Comparison of ENCODE assay signal across 9 cellular contexts in the genomic region with DNA sequence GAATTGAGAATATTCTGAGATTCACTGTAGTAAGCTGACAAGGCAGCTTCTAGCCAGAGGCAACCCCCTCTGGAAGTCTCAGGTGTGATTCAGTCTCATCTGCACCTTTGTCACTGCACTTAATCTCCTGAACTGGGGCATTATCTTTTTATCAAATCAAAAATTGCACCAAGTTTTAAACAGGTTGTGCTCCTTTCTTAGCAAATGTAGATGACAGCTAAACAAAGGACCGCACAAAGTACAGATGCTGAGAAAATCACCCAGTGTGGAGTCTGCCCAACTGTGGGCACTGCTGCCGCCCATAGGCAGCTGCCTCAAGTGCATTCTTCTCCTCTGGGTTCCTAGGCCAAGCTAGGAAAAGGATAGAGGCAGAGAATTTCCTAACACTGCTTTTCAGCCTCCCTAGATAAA. TPM values are rescaled to one million over a fixed set of nuclear protein-coding genes. Genes with fewer than 3 reads are reported as not detected.
DNase-seq lines count a peak whose midpoint lies in the region; ATAC-seq and TF ChIP-seq lines count a peak whose summit lies in the region.
"Had no signal": no experiment of that assay in that cellular context is flagged by ENCODE, and none has a peak within 500 bp of the region (broad histone marks: within the 10 kb centered on the region; RNA-seq: fewer than 3 reads in every experiment).

No MANE protein-coding gene starts in this region.

- intact Hi-C loops in spleen (cut with DNase I; ENCODE audit: low total_unique reads), result no loop called here

- H3K36me3 ChIP-seq in NT2/D1 (ENCODE audit: insufficient read depth, insufficient read length, low read length) (no peaks in the 10 kb centered on the region), spleen (no peaks in the 10 kb centered on the region)

- ATAC-seq in GM18511 (IDR thresholded peaks at IDR 0.05; ENCODE audit: unreplicated experiment) (peak; percentile 53), HG02981 (IDR thresholded peaks at IDR 0.05; ENCODE audit: unreplicated experiment) (no peak)

- H3K4me1 ChIP-seq in NT2/D1 (ENCODE audit: insufficient read depth, insufficient read length), result no peaks in the 10 kb centered on the region
- no peaks in the 10 kb centered on the region for H3K4me1 ChIP-seq in spleen

- H3K4me3 ChIP-seq in NT2/D1 (ENCODE audit: insufficient read length, low read depth), result no peak overlapping the region
- H3K4me3 ChIP-seq in fibroblast of villous mesenchyme (ENCODE audit: low read depth, low read length), result no peak overlapping the region
- H3K4me3 ChIP-seq in spleen, result no peak overlapping the region
- H3K4me3 ChIP-seq: lung had no signal

- DNase-seq in NT2/D1 (ENCODE audit: low read depth, low spot score) (peak; percentile 20), fibroblast of villous mesenchyme (ENCODE audit: low read depth) (peak; percentile 12), NCI-H187 treated with DMSO at 0.1 percent for 48 hours (lab: John Stamatoyannopoulos, UW) (no peak), spleen (no peak), KG1 (lab: John Stamatoyannopoulos, UW) (no peak)

- H3K27me3 ChIP-seq in NT2/D1 (ENCODE audit: insufficient read depth, insufficient read length), result no peaks in the 10 kb centered on the region
- no peaks in the 10 kb centered on the region for H3K27me3 ChIP-seq in spleen (replicated peaks in 1 of 7)

- 71 to 85% (median 74%) methylated on average over 2 of the region's 2 CpGs for WGBS in spleen, 5 donors

- H3K9me3 ChIP-seq in NT2/D1 (ENCODE audit: insufficient read depth, low read length) (no peaks in the 10 kb centered on the region), spleen (no peaks in the 10 kb centered on the region)

- no peak for TF ChIP-seq POLR2A in spleen (IDR thresholded peaks at IDR 0.05)

- H3K9ac ChIP-seq in NT2/D1 (ENCODE audit: insufficient read length, low read depth), result no peak overlapping the region

- H3K27ac ChIP-seq in 22Rv1 (no peak overlapping the region), spleen (no peak overlapping the region)

- peak; percentile 41 for TF ChIP-seq CTCF in 22Rv1 (IDR thresholded peaks at IDR 0.05)
- peak; percentile 54 for TF ChIP-seq CTCF in fibroblast of villous mesenchyme (IDR thresholded peaks at IDR 0.05; ENCODE audit: insufficient read depth, low read depth, low read length)
- no peak for TF ChIP-seq CTCF in spleen (IDR thresholded peaks at IDR 0.05 in 8 of 11, conservative IDR thresholded peaks at IDR 0.05 in 3 of 11)

RNA-seq across cellular contexts. Expression of a gene that starts 51.1 kb away (rescaled TPM):
- 105 and 147 TPM in 2 replicates for total RNA-seq in fibroblast of villous mesenchyme
- 10 to 100 TPM; 16.3 to 36.7 (median 25.4) TPM for total RNA-seq in spleen
- 10 to 100 TPM in 1 of 3 donors, 1 to 10 TPM in 2; 5.7 to 10.6 (median 7.3) TPM for polyA plus RNA-seq in spleen

Comparison
In these comparisons a context has a peak if more than half of its experiments do, and no peak if none do; other contexts are left out.
1. CTCF ChIP-seq: peak in 22Rv1 (single experiment) and fibroblast of villous mesenchyme (single experiment); none in spleen (0 of 11).
2. DNase-seq: peak in NT2/D1 (single experiment) and fibroblast of villous mesenchyme (single experiment); none in NCI-H187 treated with DMSO at 0.1 percent for 48 hours (single experiment), spleen (single experiment) and KG1 (single experiment).